Comparison of ENCODE assay signal across 12 cellular contexts in genomic region chr10:10727812-10728211, GRCh38.
DNase-seq lines count a peak whose midpoint lies in the region; ATAC-seq and TF ChIP-seq lines count a peak whose summit lies in the region.
"Had no signal": no experiment of that assay in that cellular context is flagged by ENCODE, and none has a peak within 500 bp of the region (broad histone marks: within the 10 kb centered on the region; RNA-seq: fewer than 3 reads in every experiment).

No MANE protein-coding gene starts in this region.

- no peak for ATAC-seq in HG02884 (IDR thresholded peaks at IDR 0.05; ENCODE audit: unreplicated experiment)
- ATAC-seq: CD8-positive, alpha-beta T cell; GM12878 had no signal

- H3K27ac ChIP-seq in RWPE1 = no peak overlapping the region
- H3K27ac ChIP-seq: BLaER1 treated with 17β-estradiol and CSF1 and Interleukin-3, amounts not matched to agents 10 nM and 100 nM had no signal

- CTCF ChIA-PET in RWPE1 (lab: Yijun Ruan, JAX) = no interaction called here

- DNase-seq in LoVo (ENCODE audit: low spot score) (peak; percentile 52), RWPE1 (ENCODE audit: low spot score) (peak; percentile 13), epithelial cell of esophagus (ENCODE audit: low read depth) (peak; percentile 15), MG63 (no peak), G401 (ENCODE audit: low spot score) (no peak)
- DNase-seq: Calu3, DMS79 treated with DMSO at 0.1 percent for 48 hours, H9 had no signal

- POLR2A ChIA-PET in RWPE1 (lab: Yijun Ruan, JAX; ENCODE audit: low non-redundant PET) = no interaction called here

- no peaks in the 10 kb centered on the region for H3K9me3 ChIP-seq in MG63
- H3K9me3 ChIP-seq: BLaER1 treated with 17β-estradiol and CSF1 and Interleukin-3, amounts not matched to agents 10 nM and 100 nM had no signal

- in situ Hi-C loops in G401 (cut with HindIII; ENCODE audit: low sequenced_read_pairs) = no loop called here

- H3K4me3 ChIP-seq in epithelial cell of esophagus (ENCODE audit: low read length) (no peak overlapping the region), MG63 (no peak overlapping the region)
- H3K4me3 ChIP-seq: BLaER1 treated with 17β-estradiol and CSF1 and Interleukin-3, amounts not matched to agents 10 nM and 100 nM; GM12878 had no signal

- H3K36me3 ChIP-seq in MG63 = no peaks in the 10 kb centered on the region
- H3K36me3 ChIP-seq: BLaER1 treated with 17β-estradiol and CSF1 and Interleukin-3, amounts not matched to agents 10 nM and 100 nM had no signal

- TF ChIP-seq CTCF in RWPE1 (conservative IDR thresholded peaks at IDR 0.05; ENCODE audit: low read depth) (no peak), epithelial cell of esophagus (IDR thresholded peaks at IDR 0.05; ENCODE audit: insufficient read depth, low read depth, low read length, missing control alignments) (no peak)

- H3K27me3 ChIP-seq in MG63 = no peaks in the 10 kb centered on the region
- H3K27me3 ChIP-seq: BLaER1 treated with 17β-estradiol and CSF1 and Interleukin-3, amounts not matched to agents 10 nM and 100 nM had no signal

Comparison
In these comparisons a context has a peak if more than half of its experiments do, and no peak if none do; other contexts are left out.
1. DNase-seq: peak in LoVo (single experiment), RWPE1 (single experiment) and epithelial cell of esophagus (single experiment); none in MG63 (single experiment) and G401 (single experiment).